ENCODE assay signal across 1 cellular context in the genomic region with DNA sequence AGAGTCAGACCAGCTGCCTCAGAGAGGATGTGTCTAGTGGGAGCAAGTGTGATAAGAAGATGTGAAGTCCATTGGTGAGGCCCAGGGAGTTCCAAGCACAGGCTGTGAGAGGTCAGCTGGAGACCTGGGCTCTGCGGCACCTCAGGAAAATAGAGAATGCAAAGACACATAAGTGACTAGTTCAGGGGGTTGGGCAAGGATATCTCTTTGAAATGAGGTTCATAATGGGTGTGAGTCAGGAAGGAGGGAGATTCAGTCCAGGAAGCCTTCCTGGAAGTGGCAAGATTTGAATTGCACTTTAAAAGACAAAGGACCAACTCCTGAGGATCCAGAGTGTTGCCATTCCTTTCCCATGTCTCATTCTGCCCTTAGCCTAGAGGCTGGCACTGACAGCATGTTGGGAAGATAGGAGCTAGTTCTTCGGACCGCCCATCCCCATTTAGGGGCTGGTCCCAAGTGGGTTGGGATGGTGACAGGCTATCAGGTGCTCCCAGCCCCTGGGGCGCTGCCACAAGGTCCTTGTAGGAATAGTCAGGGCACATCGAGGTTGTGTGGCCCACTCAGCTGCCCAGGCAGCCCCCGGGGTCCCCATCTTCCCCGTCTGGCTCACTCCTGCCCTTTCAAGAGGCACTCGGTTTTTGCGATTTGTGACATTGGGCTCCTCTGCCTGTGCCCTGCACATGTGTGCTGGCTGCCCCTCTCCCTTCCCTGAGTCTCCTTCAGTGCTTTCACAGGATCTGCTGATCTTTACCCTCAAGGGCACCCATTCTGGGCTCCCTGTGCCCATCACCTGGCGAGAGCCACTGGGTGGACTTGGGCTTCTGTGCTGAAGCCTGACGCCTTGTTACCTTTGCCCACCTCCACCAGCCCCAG.
TF ChIP-seq lines count a peak whose summit lies in the region.

No MANE protein-coding gene starts in this region.

TF ChIP-seq in WTC11, 78 proteins besides CTCF, POLR2A, EP300 and RAD21:
- TF ChIP-seq, protein P1, sequence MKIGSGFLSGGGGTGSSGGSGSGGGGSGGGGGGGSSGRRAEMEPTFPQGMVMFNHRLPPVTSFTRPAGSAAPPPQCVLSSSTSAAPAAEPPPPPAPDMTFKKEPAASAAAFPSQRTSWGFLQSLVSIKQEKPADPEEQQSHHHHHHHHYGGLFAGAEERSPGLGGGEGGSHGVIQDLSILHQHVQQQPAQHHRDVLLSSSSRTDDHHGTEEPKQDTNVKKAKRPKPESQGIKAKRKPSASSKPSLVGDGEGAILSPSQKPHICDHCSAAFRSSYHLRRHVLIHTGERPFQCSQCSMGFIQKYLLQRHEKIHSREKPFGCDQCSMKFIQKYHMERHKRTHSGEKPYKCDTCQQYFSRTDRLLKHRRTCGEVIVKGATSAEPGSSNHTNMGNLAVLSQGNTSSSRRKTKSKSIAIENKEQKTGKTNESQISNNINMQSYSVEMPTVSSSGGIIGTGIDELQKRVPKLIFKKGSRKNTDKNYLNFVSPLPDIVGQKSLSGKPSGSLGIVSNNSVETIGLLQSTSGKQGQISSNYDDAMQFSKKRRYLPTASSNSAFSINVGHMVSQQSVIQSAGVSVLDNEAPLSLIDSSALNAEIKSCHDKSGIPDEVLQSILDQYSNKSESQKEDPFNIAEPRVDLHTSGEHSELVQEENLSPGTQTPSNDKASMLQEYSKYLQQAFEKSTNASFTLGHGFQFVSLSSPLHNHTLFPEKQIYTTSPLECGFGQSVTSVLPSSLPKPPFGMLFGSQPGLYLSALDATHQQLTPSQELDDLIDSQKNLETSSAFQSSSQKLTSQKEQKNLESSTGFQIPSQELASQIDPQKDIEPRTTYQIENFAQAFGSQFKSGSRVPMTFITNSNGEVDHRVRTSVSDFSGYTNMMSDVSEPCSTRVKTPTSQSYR (CRISPR knock-in tag; IDR thresholded peaks at IDR 0.05) = no peak
- TF ChIP-seq, protein P2, sequence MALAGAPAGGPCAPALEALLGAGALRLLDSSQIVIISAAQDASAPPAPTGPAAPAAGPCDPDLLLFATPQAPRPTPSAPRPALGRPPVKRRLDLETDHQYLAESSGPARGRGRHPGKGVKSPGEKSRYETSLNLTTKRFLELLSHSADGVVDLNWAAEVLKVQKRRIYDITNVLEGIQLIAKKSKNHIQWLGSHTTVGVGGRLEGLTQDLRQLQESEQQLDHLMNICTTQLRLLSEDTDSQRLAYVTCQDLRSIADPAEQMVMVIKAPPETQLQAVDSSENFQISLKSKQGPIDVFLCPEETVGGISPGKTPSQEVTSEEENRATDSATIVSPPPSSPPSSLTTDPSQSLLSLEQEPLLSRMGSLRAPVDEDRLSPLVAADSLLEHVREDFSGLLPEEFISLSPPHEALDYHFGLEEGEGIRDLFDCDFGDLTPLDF (CRISPR knock-in tag; IDR thresholded peaks at IDR 0.05) = no peak
- TF ChIP-seq SMAD4 (CRISPR knock-in tag; IDR thresholded peaks at IDR 0.05) (no peak), HMGA2 (CRISPR knock-in tag; IDR thresholded peaks at IDR 0.05) (no peak)
